ENCODE assay signal across 28 cellular contexts in genomic region chr7:55063036-55063435, GRCh38. TPM values are rescaled to one million over a fixed set of nuclear protein-coding genes. Genes with fewer than 3 reads are reported as not detected.
DNase-seq lines count a peak whose midpoint lies in the region; ATAC-seq, FAIRE-seq and TF ChIP-seq lines count a peak whose summit lies in the region.
"Had no signal": no experiment of that assay in that cellular context is flagged by ENCODE, and none has a peak within 500 bp of the region (broad histone marks: within the 10 kb centered on the region; RNA-seq: fewer than 3 reads in every experiment).

No MANE protein-coding gene starts in this region.

- H4K20me1 ChIP-seq in GM23248 (ENCODE audit: insufficient read depth): no peaks in the 10 kb centered on the region
- no peaks in the 10 kb centered on the region for H4K20me1 ChIP-seq in keratinocyte (ENCODE audit: control insufficient read depth, extremely low read depth, insufficient read depth, low read length)

- FAIRE-seq in keratinocyte (lab: Jason Lieb, UNC): no peak
- FAIRE-seq: bronchial epithelial cell, colon, G401.6 had no signal

- peak overlapping the region; percentile 99 for H3K27ac ChIP-seq in GM23248
- H3K27ac ChIP-seq in keratinocyte (ENCODE audit: control insufficient read depth, insufficient read depth, low read length): peak overlapping the region; percentile 94
- peak overlapping the region; percentile 89 for H3K27ac ChIP-seq in subcutaneous abdominal adipose tissue (ENCODE audit: low read depth, low read length)
- H3K27ac ChIP-seq in right cardiac atrium (ENCODE audit: low read length): no peak overlapping the region
- H3K27ac ChIP-seq: adrenal gland, neutrophil, Peyer's patch, spleen, suprapubic skin had no signal

- DNase-seq in GM23248 (no peak), adipocyte (ENCODE audit: low read depth) (peak; percentile 7), keratinocyte (ENCODE audit: low read depth, low spot score) (no peak), right cardiac atrium (no peak), NCI-H82 (lab: John Stamatoyannopoulos, UW) (no peak)
- DNase-seq: activated CD4-positive, alpha-beta T cell treated with anti-CD3 and anti-CD28 coated beads for 1 hour; activated gamma-delta T cell; activated T-cell treated with anti-CD3 and anti-CD28 coated beads, Interleukin-2, amount 50 U/mL, for 1 hour; CD4-positive, alpha-beta T cell; DMS153; esophagus squamous epithelium; glutamatergic neuron; KG1; NCI-H1436 treated with DMSO at 0.1 percent for 48 hours; NCI-H510A treated with DMSO at 0.1 percent for 48 hours; Peyer's patch; spleen; stimulated activated CD4-positive, alpha-beta T cell treated with anti-CD3 and anti-CD28 coated beads, Interleukin-2, amount 100 ng/mL, for 48 hours; T-helper 17 cell had no signal

- no peak for TF ChIP-seq CTCF in keratinocyte (optimal IDR thresholded peaks at IDR 0.05 in 1 of 3, IDR thresholded peaks at IDR 0.05 in 1 of 3, conservative IDR thresholded peaks at IDR 0.05 in 1 of 3; ENCODE audit: extremely low read depth in 1 of 3, insufficient read depth in 2 of 3, low read length in 3 of 3)

- WGBS in GM23248 (ENCODE audit: low coverage in 1 of 2, low lambda C conversion rate in 2 of 2, missing lambda C conversion rate in 2 of 2), 2 experiments: 83 to 86% methylated on average over 7 of the region's 7 CpGs
- 75% methylated on average over 7 of the region's 7 CpGs for WGBS in right cardiac atrium

- in situ Hi-C loops in GM23248 (cut with MboI): no loop called here

- H3K9ac ChIP-seq in GM23248 (no peak overlapping the region), adipocyte (ENCODE audit: low read length) (no peak overlapping the region), keratinocyte (ENCODE audit: control insufficient read depth, extremely low read depth, insufficient read depth, low read length) (no peak overlapping the region), subcutaneous abdominal adipose tissue (ENCODE audit: low read length in 5 of 5) (no peak overlapping the region)

- dilution Hi-C loops in keratinocyte (cut with MboI; ENCODE audit: extremely low pct_ligation_motif_present, low sequenced_read_pairs): no loop called here

- H3K27me3 ChIP-seq in GM23248 (replicated peaks; ENCODE audit: insufficient read depth) (no peaks in the 10 kb centered on the region), adipocyte (replicated peaks; ENCODE audit: control insufficient read depth, insufficient read depth, low read length) (no peaks in the 10 kb centered on the region), keratinocyte (ENCODE audit: control insufficient read depth, extremely low read depth, insufficient read depth, low read length) (no peaks in the 10 kb centered on the region), subcutaneous abdominal adipose tissue (ENCODE audit: control insufficient read depth in 5 of 5, insufficient read depth in 4 of 5, low read length in 5 of 5) (no peaks in the 10 kb centered on the region), right cardiac atrium (ENCODE audit: control insufficient read depth, insufficient read depth) (no peaks in the 10 kb centered on the region)
- H3K27me3 ChIP-seq: adrenal gland, esophagus squamous epithelium, neutrophil, Peyer's patch, suprapubic skin had no signal

- intact Hi-C loops in right cardiac atrium (cut with DNase I): no loop called here

- peak overlapping the region; percentile 76 for H3K4me2 ChIP-seq in GM23248 (ENCODE audit: unreplicated experiment)
- peak overlapping the region; percentile 65 for H3K4me2 ChIP-seq in keratinocyte (ENCODE audit: control insufficient read depth, extremely low read depth, insufficient read depth, low read depth, low read length)

- no peak for ATAC-seq in HG02938 (IDR thresholded peaks at IDR 0.05; ENCODE audit: unreplicated experiment)
- no peak for ATAC-seq in right cardiac atrium
- ATAC-seq: stimulated activated effector memory CD8-positive, alpha-beta T cell treated with anti-CD3 and anti-CD28 coated beads, Interleukin-12 subunit alpha, Interleukin-12 subunit beta, amount 100 ng/mL, for 72 hours; T-helper 17 cell had no signal

- peaks cover 4% of the 10 kb centered on the region for H3K9me1 ChIP-seq in keratinocyte (ENCODE audit: control insufficient read depth, extremely low read depth, insufficient read depth, low read length)

- peaks cover 87% of the 10 kb centered on the region for H3F3A ChIP-seq in GM23248 (ENCODE audit: insufficient read depth)

- H3K4me3 ChIP-seq in GM23248 (no peak overlapping the region), adipocyte (ENCODE audit: low read length) (no peak overlapping the region), keratinocyte (ENCODE audit: control insufficient read depth in 2 of 3, extremely low read depth in 1 of 3, insufficient read depth in 2 of 3, low read depth in 1 of 3, low read length in 3 of 3) (no peak overlapping the region), subcutaneous abdominal adipose tissue (ENCODE audit: low read depth in 1 of 5, low read length in 5 of 5) (no peak overlapping the region), right cardiac atrium (ENCODE audit: low read length) (no peak overlapping the region)
- H3K4me3 ChIP-seq: adrenal gland, esophagus squamous epithelium, Peyer's patch, spleen, suprapubic skin had no signal

- H3K36me3 ChIP-seq in GM23248 (ENCODE audit: low read depth) (no peaks in the 10 kb centered on the region), adipocyte (ENCODE audit: control insufficient read depth, insufficient read depth, low read length, severe bottlenecking) (no peaks in the 10 kb centered on the region), keratinocyte (ENCODE audit: control insufficient read depth in 2 of 2, extremely low read depth in 1 of 2, insufficient read depth in 2 of 2, low read length in 2 of 2) (peaks cover 32 to 38% of the 10 kb centered on the region in 2 experiments), subcutaneous abdominal adipose tissue (ENCODE audit: control insufficient read depth in 5 of 5, insufficient read depth in 5 of 5, low read length in 5 of 5) (peaks cover 0 to 4% (median 0%) of the 10 kb centered on the region in 5 donors)
- H3K36me3 ChIP-seq: adrenal gland, neutrophil, Peyer's patch, spleen, suprapubic skin had no signal

- H3K79me2 ChIP-seq in GM23248 (ENCODE audit: insufficient read depth) (peaks cover 76% of the 10 kb centered on the region), keratinocyte (ENCODE audit: control insufficient read depth, insufficient read depth, low read length) (peaks cover 83% of the 10 kb centered on the region)

- no peaks in the 10 kb centered on the region for H3K9me3 ChIP-seq in GM23248 (ENCODE audit: low read depth)
- no peaks in the 10 kb centered on the region for H3K9me3 ChIP-seq in adipocyte (ENCODE audit: control insufficient read depth, low read length)
- no peaks in the 10 kb centered on the region for H3K9me3 ChIP-seq in keratinocyte (ENCODE audit: control insufficient read depth, low read depth, low read length)
- H3K9me3 ChIP-seq in subcutaneous abdominal adipose tissue (ENCODE audit: control insufficient read depth in 5 of 5, low read length in 5 of 5): no peaks in the 10 kb centered on the region
- no peaks in the 10 kb centered on the region for H3K9me3 ChIP-seq in right cardiac atrium (ENCODE audit: control insufficient read depth, low read length)
- H3K9me3 ChIP-seq: adrenal gland, esophagus squamous epithelium, neutrophil, Peyer's patch, spleen, suprapubic skin had no signal

- H2AFZ ChIP-seq in GM23248 (no peak overlapping the region), keratinocyte (ENCODE audit: control insufficient read depth, low read length) (no peak overlapping the region)

- H3K4me1 ChIP-seq in GM23248 (ENCODE audit: insufficient read depth): peaks cover 69% of the 10 kb centered on the region
- H3K4me1 ChIP-seq in adipocyte (ENCODE audit: control insufficient read depth, insufficient read depth, low read length): peaks cover 70% of the 10 kb centered on the region
- peaks cover 66% of the 10 kb centered on the region for H3K4me1 ChIP-seq in keratinocyte (ENCODE audit: control insufficient read depth, extremely low read depth, insufficient read depth, low read length)
- H3K4me1 ChIP-seq in subcutaneous abdominal adipose tissue (ENCODE audit: control insufficient read depth in 5 of 5, insufficient read depth in 5 of 5, low read length in 5 of 5): peaks cover 11 to 54% (median 46%) of the 10 kb centered on the region in 5 donors
- peaks cover 11% of the 10 kb centered on the region for H3K4me1 ChIP-seq in right cardiac atrium (ENCODE audit: control insufficient read depth, insufficient read depth, low read length)

- H3K9me2 ChIP-seq in GM23248 (ENCODE audit: insufficient read depth): no peaks in the 10 kb centered on the region

RNA-seq across cellular contexts. Expression of gene EGFR, which starts 44.2 kb away (rescaled TPM):
- 53.5 and 55.0 TPM in 2 replicates for total RNA-seq in GM23248 (2014; rRNA removed; shearing (Covaris generic))
- 48.7 and 50.9 TPM in 2 replicates for polyA plus RNA-seq in GM23248 (2016; fragmentation: Nextera tagmentation; extraction: Ambion mirVana)
- 109 to 159 TPM (median 120 TPM) in 3 replicates for polyA plus RNA-seq in keratinocyte
- polyA plus RNA-seq in keratinocyte (2011; ENCODE audit: low read depth): 54.6 TPM
- polyA plus RNA-seq in keratinocyte (2011; cell fraction: cytosol; rRNA removed): 58.5 and 79.5 TPM in 2 replicates
- polyA plus RNA-seq in keratinocyte (2011; cell fraction: nucleus; rRNA removed): 351 and 352 TPM in 2 replicates
- 75.7 and 124 TPM in 2 replicates for polyA plus RNA-seq in keratinocyte (2012; ENCODE audit: low replicate concordance)
- 306 to 451 TPM (median 333 TPM) in 3 replicates for polyA minus RNA-seq in keratinocyte
- polyA minus RNA-seq in keratinocyte (2011; cell fraction: cytosol; rRNA and poly(A)+ RNA removed): 216 TPM
- 624 and 980 TPM in 2 replicates for polyA minus RNA-seq in keratinocyte (2011; cell fraction: nucleus; rRNA and poly(A)+ RNA removed)
- total RNA-seq in right cardiac atrium: 10 to 100 TPM; 13.3 to 21.8 (median 15.2) TPM
- polyA plus RNA-seq in right cardiac atrium: 4.2 TPM
- total RNA-seq: CD4-positive, alpha-beta T cell; T-helper 17 cell had no signal
